In genomic region chr12:52020539-52021336, GRCh38 we compare ENCODE assay signal across 1 cellular context.
TF ChIP-seq lines count a peak whose summit lies in the region.

No MANE protein-coding gene starts in this region.

TF ChIP-seq in GM12878, 131 proteins besides CTCF, POLR2A, EP300 and RAD21 (continued from another document):
- TF ChIP-seq CUX1 (IDR thresholded peaks at IDR 0.05; ENCODE audit: insufficient replicate concordance, low read depth, low read length): no peak
- TF ChIP-seq, protein P1, sequence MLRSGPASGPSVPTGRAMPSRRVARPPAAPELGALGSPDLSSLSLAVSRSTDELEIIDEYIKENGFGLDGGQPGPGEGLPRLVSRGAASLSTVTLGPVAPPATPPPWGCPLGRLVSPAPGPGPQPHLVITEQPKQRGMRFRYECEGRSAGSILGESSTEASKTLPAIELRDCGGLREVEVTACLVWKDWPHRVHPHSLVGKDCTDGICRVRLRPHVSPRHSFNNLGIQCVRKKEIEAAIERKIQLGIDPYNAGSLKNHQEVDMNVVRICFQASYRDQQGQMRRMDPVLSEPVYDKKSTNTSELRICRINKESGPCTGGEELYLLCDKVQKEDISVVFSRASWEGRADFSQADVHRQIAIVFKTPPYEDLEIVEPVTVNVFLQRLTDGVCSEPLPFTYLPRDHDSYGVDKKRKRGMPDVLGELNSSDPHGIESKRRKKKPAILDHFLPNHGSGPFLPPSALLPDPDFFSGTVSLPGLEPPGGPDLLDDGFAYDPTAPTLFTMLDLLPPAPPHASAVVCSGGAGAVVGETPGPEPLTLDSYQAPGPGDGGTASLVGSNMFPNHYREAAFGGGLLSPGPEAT (IDR thresholded peaks at IDR 0.05; ENCODE audit: low read depth): no peak
- TF ChIP-seq E2F4 (IDR thresholded peaks at IDR 0.05; ENCODE audit: low read depth, low read length): no peak
- no peak for TF ChIP-seq JUNB (IDR thresholded peaks at IDR 0.05)
- TF ChIP-seq CBX5 (IDR thresholded peaks at IDR 0.05; ENCODE audit: low read depth): no peak
- no peak for TF ChIP-seq SPI1 (IDR thresholded peaks at IDR 0.05; ENCODE audit: borderline replicate concordance, insufficient read depth, low read depth, low read length)
- no peak for TF ChIP-seq HDGF (IDR thresholded peaks at IDR 0.05)
- TF ChIP-seq HDAC6 (IDR thresholded peaks at IDR 0.05; ENCODE audit: unreplicated experiment): no peak
- TF ChIP-seq ZBTB33 (IDR thresholded peaks at IDR 0.05): no peak
